ENCODE assay signal across 8 cellular contexts in the genomic region with DNA sequence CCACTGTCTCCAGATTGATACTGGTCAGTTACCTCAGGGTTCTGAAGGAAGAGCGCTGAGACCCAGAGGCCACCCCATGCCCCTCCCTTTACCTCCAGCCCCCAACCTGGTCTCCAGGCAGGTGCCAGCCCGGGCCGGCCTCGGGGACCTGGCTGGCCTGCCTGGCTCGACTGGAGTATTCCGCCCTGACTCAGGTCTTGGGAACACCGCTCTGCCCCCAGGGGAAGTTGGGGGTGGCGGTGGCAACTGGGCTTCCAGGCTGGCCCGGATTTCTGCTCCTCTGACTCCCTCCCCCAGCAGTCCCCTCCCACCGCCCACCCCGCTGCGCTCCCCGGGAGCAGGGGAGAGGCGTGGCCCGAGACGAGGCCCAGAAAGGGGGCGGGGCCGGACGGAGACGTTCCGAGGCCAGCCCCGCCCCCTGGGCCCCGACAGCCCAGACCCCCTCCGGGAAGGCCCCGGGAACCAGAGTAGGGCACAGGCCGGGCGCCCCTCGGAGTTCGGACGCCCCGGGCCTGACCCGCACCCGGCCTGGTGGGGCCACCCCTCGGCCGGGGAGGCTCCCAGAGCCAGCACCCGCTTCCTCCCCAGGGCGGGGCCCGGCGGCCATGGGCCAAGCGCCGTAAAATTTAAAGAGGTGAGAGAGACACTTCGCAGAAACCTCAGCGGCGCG.
DNase-seq lines count a peak whose midpoint lies in the region; ATAC-seq lines count a peak whose summit lies in the region.

No MANE protein-coding gene starts in this region.

- DNase-seq in DMS 273 (lab: John Stamatoyannopoulos, UW; ENCODE audit: unreplicated experiment) (peak; percentile 85), DMS 273 treated with DMSO at 0.1 percent for 48 hours (lab: John Stamatoyannopoulos, UW) (no peak), NCI-H345 treated with DMSO at 0.1 percent for 48 hours (lab: John Stamatoyannopoulos, UW; ENCODE audit: unreplicated experiment) (peak; percentile 18), ecto neural progenitor cell (ENCODE audit: low spot score) (peak; percentile 84)
- DNase-seq in activated CD4-positive, alpha-beta T cell treated with anti-CD3 and anti-CD28 coated beads, Interleukin-2, amount 50 U/mL, for 48 hours: peak; percentile 95
- peak; percentile 87 to 93 for DNase-seq in stimulated activated CD8-positive, alpha-beta memory T cell treated with anti-CD3 and anti-CD28 coated beads, Interleukin-2, amount 100 ng/mL, for 48 hours (ENCODE audit: low read depth in 2 of 2)

- ATAC-seq in HG02870 (IDR thresholded peaks at IDR 0.05; ENCODE audit: unreplicated experiment): peak; percentile 69

- peaks cover 45% of the 10 kb centered on the region for H3K4me1 ChIP-seq in mononuclear cell (ENCODE audit: insufficient read depth, low read length)

- H3K27me3 ChIP-seq in mononuclear cell (ENCODE audit: insufficient read depth, low read length): no peaks in the 10 kb centered on the region

- H3K4me3 ChIP-seq in mononuclear cell (ENCODE audit: low read length): peak overlapping the region; percentile 55

- no peaks in the 10 kb centered on the region for H3K9me3 ChIP-seq in mononuclear cell (ENCODE audit: low read depth, low read length)
